ENCODE assay signal across 25 cellular contexts in genomic region chr2:23289671-23290070, GRCh38.
"Had no signal": no experiment of that assay in that cellular context is flagged by ENCODE, and none has a peak within 500 bp of the region (broad histone marks: within the 10 kb centered on the region; RNA-seq: fewer than 3 reads in every experiment).

No MANE protein-coding gene starts in this region.

- DNase-seq: hippocampal formation; kidney; left colon; left lung; lower lobe of right lung; mammary epithelial cell; mesenchymal stem cell; midbrain; mucosa of descending colon; naive thymus-derived CD4-positive, alpha-beta T cell; ovary; right lobe of liver; stimulated activated CD4-positive, alpha-beta T cell treated with anti-CD3 and anti-CD28 coated beads, Interleukin-1b, Interleukin-23, amount 100 ng/mL, for 48 hours; stimulated activated CD4-positive, alpha-beta T cell treated with anti-CD3 and anti-CD28 coated beads, Interleukin-2, amount 100 ng/mL, for 48 hours; stimulated activated CD4-positive, alpha-beta T cell treated with anti-CD3 and anti-CD28 coated beads, Interleukin-4, amount 100 ng/mL, for 4 hours; stimulated activated CD8-positive, alpha-beta memory T cell treated with anti-CD3 and anti-CD28 coated beads, Interleukin-4, amount 100 ng/mL, for 48 hours; stimulated activated naive CD4-positive, alpha-beta T cell treated with Interleukin-2 at 50 U/mL for 16 hours; stimulated activated naive CD8-positive, alpha-beta T cell treated with anti-CD3 and anti-CD28 coated beads, Interleukin-15, amount 100 ng/mL, for 72 hours; substantia nigra; uterus had no signal

- H3K27ac ChIP-seq: left lung, lower lobe of right lung, ovary, right atrium auricular region, right lobe of liver, tibial nerve, uterus had no signal

- H3K4me3 ChIP-seq: left lung, lower lobe of right lung, mucosa of descending colon, ovary, right atrium auricular region, right lobe of liver, smooth muscle cell, tibial nerve, uterus had no signal

- ATAC-seq: left colon; left lung; mucosa of descending colon; naive thymus-derived CD4-positive, alpha-beta T cell; natural killer cell treated with Interleukin-12 subunit alpha and Interleukin-12 subunit beta and Interleukin-15 and Interleukin-18, amount 100 ng/mL, for 72 hours; right lobe of liver; stimulated activated memory B cell treated with anti-CD40 and anti-IgM and Interleukin-4, amounts not matched to agents 10 μg/mL and 1 μg/mL and 100 μg/mL, for 72 hours; stimulated activated naive CD8-positive, alpha-beta T cell treated with anti-CD3 and anti-CD28 coated beads, Interleukin-15, amount 100 ng/mL, for 72 hours had no signal

- H3K27me3 ChIP-seq: left lung, ovary, right atrium auricular region, right lobe of liver, tibial nerve, uterus had no signal

- H3K4me2 ChIP-seq: smooth muscle cell had no signal

- H3K9me3 ChIP-seq: left lung, lower lobe of right lung, mucosa of descending colon, ovary, right atrium auricular region, right lobe of liver, tibial nerve, uterus had no signal

- H3K36me3 ChIP-seq: left lung, lower lobe of right lung, ovary, right atrium auricular region, right lobe of liver, tibial nerve, uterus had no signal
